10 cellular contexts compared by ENCODE assay signal in genomic region chr7:91942312-91942711, GRCh38. TPM values are rescaled to one million over a fixed set of nuclear protein-coding genes. Genes with fewer than 3 reads are reported as not detected.
DNase-seq lines count a peak whose midpoint lies in the region; ATAC-seq lines count a peak whose summit lies in the region.
"Had no signal": no experiment of that assay in that cellular context is flagged by ENCODE, and none has a peak within 500 bp of the region (broad histone marks: within the 10 kb centered on the region; RNA-seq: fewer than 3 reads in every experiment).

No MANE protein-coding gene starts in this region.

- H3K4me1 ChIP-seq in right cardiac atrium (ENCODE audit: control insufficient read depth, insufficient read depth, low read length): no peaks in the 10 kb centered on the region

- peaks cover 6% of the 10 kb centered on the region for H3K36me3 Mint-ChIP-seq in T-helper 1 cell treated with Interleukin-12 subunit alpha and Interleukin-12 subunit beta and Interleukin-4 antibody, amounts not matched to agents 30 μg/mL and 1 μg/mL, for 36 hours (ENCODE audit: low read depth)
- peaks cover 7% of the 10 kb centered on the region for H3K36me3 Mint-ChIP-seq in T-helper 17 cell (ENCODE audit: low read depth)
- peaks cover 11% of the 10 kb centered on the region for H3K36me3 Mint-ChIP-seq in stimulated activated effector memory CD8-positive, alpha-beta T cell treated with anti-CD3 and anti-CD28 coated beads, Interleukin-12 subunit alpha, Interleukin-12 subunit beta, amount 100 ng/mL, for 72 hours

- ATAC-seq in T-helper 17 cell (no peak), right cardiac atrium (no peak), HG02970 (IDR thresholded peaks at IDR 0.05; ENCODE audit: low FRiP score, unreplicated experiment) (no peak)
- no peak for ATAC-seq in stimulated activated effector memory CD8-positive, alpha-beta T cell treated with anti-CD3 and anti-CD28 coated beads, Interleukin-12 subunit alpha, Interleukin-12 subunit beta, amount 100 ng/mL, for 72 hours

- H3K27ac ChIP-seq in right cardiac atrium (ENCODE audit: low read length): no peak overlapping the region

- no peaks in the 10 kb centered on the region for H3K9me3 ChIP-seq in T-helper 17 cell (ENCODE audit: control insufficient read depth, low read length, poor library complexity, severe bottlenecking)
- H3K9me3 ChIP-seq in right cardiac atrium (ENCODE audit: control insufficient read depth, low read length): no peaks in the 10 kb centered on the region

- peak overlapping the region; percentile 74 for H3K4me3 ChIP-seq in right cardiac atrium (ENCODE audit: low read length)

- H3K4me3 Mint-ChIP-seq in T-helper 1 cell treated with Interleukin-12 subunit alpha and Interleukin-12 subunit beta and Interleukin-4 antibody, amounts not matched to agents 30 μg/mL and 1 μg/mL, for 36 hours: peak overlapping the region; percentile 94
- H3K4me3 Mint-ChIP-seq in T-helper 17 cell: peak overlapping the region; percentile 98
- H3K4me3 Mint-ChIP-seq in stimulated activated effector memory CD8-positive, alpha-beta T cell treated with anti-CD3 and anti-CD28 coated beads, Interleukin-12 subunit alpha, Interleukin-12 subunit beta, amount 100 ng/mL, for 72 hours: peak overlapping the region; percentile 83

- no peak for DNase-seq in T-helper 1 cell
- DNase-seq in T-helper 17 cell: no peak
- no peak for DNase-seq in right cardiac atrium
- DNase-seq in stimulated activated effector memory CD8-positive, alpha-beta T cell treated with anti-CD3 and anti-CD28 coated beads, Interleukin-12 subunit alpha, Interleukin-12 subunit beta, amount 100 ng/mL, for 72 hours (ENCODE audit: low spot score in 2 of 2): no peak
- no peak for DNase-seq in activated effector memory CD4-positive, alpha-beta T cell treated with anti-CD3 and anti-CD28 coated beads, Interleukin-2, amount 50 U/mL, for 16 hours
- no peak for DNase-seq in kidney glomerular epithelial cell (lab: John Stamatoyannopoulos, UW)
- DNase-seq: activated CD8-positive, alpha-beta memory T cell treated with anti-CD3 and anti-CD28 coated beads, Interleukin-2, amount 50 U/mL, for 48 hours; NCI-H1092 had no signal

- H3K27me3 ChIP-seq in right cardiac atrium (ENCODE audit: control insufficient read depth, insufficient read depth): no peaks in the 10 kb centered on the region

- H3K27me3 Mint-ChIP-seq in T-helper 1 cell treated with Interleukin-12 subunit alpha and Interleukin-12 subunit beta and Interleukin-4 antibody, amounts not matched to agents 30 μg/mL and 1 μg/mL, for 36 hours (ENCODE audit: low read depth): peaks cover 3% of the 10 kb centered on the region
- no peaks in the 10 kb centered on the region for H3K27me3 Mint-ChIP-seq in T-helper 17 cell

- WGBS in right cardiac atrium: 50% methylated on average over 2 of the region's 2 CpGs

- intact Hi-C loops in right cardiac atrium (cut with DNase I): no loop called here

- no peaks in the 10 kb centered on the region for H3K9me3 Mint-ChIP-seq in T-helper 1 cell treated with Interleukin-12 subunit alpha and Interleukin-12 subunit beta and Interleukin-4 antibody, amounts not matched to agents 30 μg/mL and 1 μg/mL, for 36 hours
- no peaks in the 10 kb centered on the region for H3K9me3 Mint-ChIP-seq in stimulated activated effector memory CD8-positive, alpha-beta T cell treated with anti-CD3 and anti-CD28 coated beads, Interleukin-12 subunit alpha, Interleukin-12 subunit beta, amount 100 ng/mL, for 72 hours

- H3K4me1 Mint-ChIP-seq in T-helper 1 cell treated with Interleukin-12 subunit alpha and Interleukin-12 subunit beta and Interleukin-4 antibody, amounts not matched to agents 30 μg/mL and 1 μg/mL, for 36 hours (ENCODE audit: low read depth): peaks cover 25% of the 10 kb centered on the region
- peaks cover 31% of the 10 kb centered on the region for H3K4me1 Mint-ChIP-seq in T-helper 17 cell
- H3K4me1 Mint-ChIP-seq in stimulated activated effector memory CD8-positive, alpha-beta T cell treated with anti-CD3 and anti-CD28 coated beads, Interleukin-12 subunit alpha, Interleukin-12 subunit beta, amount 100 ng/mL, for 72 hours: peaks cover 43% of the 10 kb centered on the region

- peak overlapping the region; percentile 93 for H3K27ac Mint-ChIP-seq in T-helper 1 cell treated with Interleukin-12 subunit alpha and Interleukin-12 subunit beta and Interleukin-4 antibody, amounts not matched to agents 30 μg/mL and 1 μg/mL, for 36 hours
- H3K27ac Mint-ChIP-seq in T-helper 17 cell: peak overlapping the region; percentile 96
- peak overlapping the region; percentile 61 for H3K27ac Mint-ChIP-seq in stimulated activated effector memory CD8-positive, alpha-beta T cell treated with anti-CD3 and anti-CD28 coated beads, Interleukin-12 subunit alpha, Interleukin-12 subunit beta, amount 100 ng/mL, for 72 hours

RNA-seq across cellular contexts. Expression of gene AKAP9, which starts 1.6 kb away (rescaled TPM):
- total RNA-seq in T-helper 17 cell: 10 to 100 TPM; 70.3 to 74.3 TPM
- 10 to 100 TPM; 33.9 to 47.4 (median 40.7) TPM for total RNA-seq in right cardiac atrium
- 15.5 TPM for polyA plus RNA-seq in right cardiac atrium
